ENCODE assay signal across 11 cellular contexts in genomic region chr7:91344911-91345310, GRCh38.
DNase-seq lines count a peak whose midpoint lies in the region; ATAC-seq, FAIRE-seq and TF ChIP-seq lines count a peak whose summit lies in the region.
"Had no signal": no experiment of that assay in that cellular context is flagged by ENCODE, and none has a peak within 500 bp of the region (broad histone marks: within the 10 kb centered on the region; RNA-seq: fewer than 3 reads in every experiment).

No MANE protein-coding gene starts in this region.

- no peaks in the 10 kb centered on the region for H3K36me3 Mint-ChIP-seq in astrocyte (ENCODE audit: low read depth, unreplicated experiment)
- H3K36me3 Mint-ChIP-seq: T-cell had no signal

- H4K20me1 ChIP-seq in astrocyte (ENCODE audit: insufficient read depth, low read length) = no peaks in the 10 kb centered on the region

- peak; percentile 70 for ATAC-seq in GM21367 (IDR thresholded peaks at IDR 0.05; ENCODE audit: unreplicated experiment)
- peak; percentile 49 for ATAC-seq in HG03135 (IDR thresholded peaks at IDR 0.05; ENCODE audit: unreplicated experiment)
- ATAC-seq in left cardiac atrium = no peak
- ATAC-seq: T-cell had no signal

- no peaks in the 10 kb centered on the region for H3K9me3 ChIP-seq in astrocyte (ENCODE audit: insufficient read depth, low read depth, low read length)

- H3K4me1 ChIP-seq in astrocyte (ENCODE audit: insufficient read depth, low read length) = peaks cover 16% of the 10 kb centered on the region

- H3K4me3 ChIP-seq in GM12865 (ENCODE audit: low read depth, low read length) = no peak overlapping the region
- H3K4me3 ChIP-seq in astrocyte (ENCODE audit: insufficient read depth, low read depth, low read length) = no peak overlapping the region

- H3K27ac ChIP-seq in astrocyte (ENCODE audit: low read depth, low read length) = no peak overlapping the region

- peaks cover 7% of the 10 kb centered on the region for H3K4me1 Mint-ChIP-seq in astrocyte (ENCODE audit: low read depth, unreplicated experiment)
- H3K4me1 Mint-ChIP-seq: T-cell had no signal

- no peaks in the 10 kb centered on the region for H3K79me2 ChIP-seq in astrocyte (ENCODE audit: insufficient read depth, low read length)

- no peaks in the 10 kb centered on the region for H3K36me3 ChIP-seq in astrocyte (ENCODE audit: insufficient read depth, low read length)

- H3K4me3 Mint-ChIP-seq in astrocyte (ENCODE audit: unreplicated experiment) = no peak overlapping the region
- H3K4me3 Mint-ChIP-seq: T-cell had no signal

- peaks cover 9% of the 10 kb centered on the region for H3K27me3 ChIP-seq in astrocyte (ENCODE audit: insufficient read depth, low read length)

- H3K27me3 Mint-ChIP-seq in astrocyte (ENCODE audit: low read depth, unreplicated experiment) = peaks cover 22% of the 10 kb centered on the region

- H3K9ac ChIP-seq in astrocyte (ENCODE audit: low read length) = no peak overlapping the region

- no peak overlapping the region for H2AFZ ChIP-seq in astrocyte (ENCODE audit: low read depth, low read length)

- H3K9me3 Mint-ChIP-seq in astrocyte (ENCODE audit: unreplicated experiment) = no peaks in the 10 kb centered on the region

- DNase-seq in GM12865 (ENCODE audit: low read depth) = peak; percentile 45
- DNase-seq in astrocyte (ENCODE audit: low read depth) = peak; percentile 56
- no peak for DNase-seq in HuH-7 (ENCODE audit: low spot score)
- no peak for DNase-seq in left cardiac atrium
- no peak for DNase-seq in putamen (ENCODE audit: low spot score)
- DNase-seq in NCI-H2107 treated with DMSO at 0.1 percent for 48 hours (lab: John Stamatoyannopoulos, UW; ENCODE audit: unreplicated experiment) = no peak
- DNase-seq: MM.1S, T-cell had no signal

- H3K27ac Mint-ChIP-seq in astrocyte (ENCODE audit: unreplicated experiment) = no peak overlapping the region
- H3K27ac Mint-ChIP-seq: T-cell had no signal

- intact Hi-C loops in left cardiac atrium (cut with DNase I) = no loop called here

- FAIRE-seq in astrocyte (lab: Jason Lieb, UNC) = no peak
- FAIRE-seq: endothelial cell of umbilical vein had no signal

- no peak overlapping the region for H3K4me2 ChIP-seq in astrocyte (ENCODE audit: low read length)

- TF ChIP-seq CTCF in GM12865 (IDR thresholded peaks at IDR 0.05; ENCODE audit: insufficient read depth, low read depth, low read length, missing control alignments) (no peak), astrocyte (IDR thresholded peaks at IDR 0.05; ENCODE audit: insufficient read depth, low read depth, low read length) (no peak)

Comparison
In these comparisons a context has a peak if more than half of its experiments do, and no peak if none do; other contexts are left out.
1. DNase-seq: peak in GM12865 (single experiment) and astrocyte (single experiment); none in HuH-7 (single experiment), left cardiac atrium (single experiment), putamen (single experiment) and NCI-H2107 treated with DMSO at 0.1 percent for 48 hours (single experiment).
2. ATAC-seq: peak in GM21367 (single experiment) and HG03135 (single experiment); none in left cardiac atrium (0 of 2).